Comparison of ENCODE assay signal across 1 cellular context in the genomic region with DNA sequence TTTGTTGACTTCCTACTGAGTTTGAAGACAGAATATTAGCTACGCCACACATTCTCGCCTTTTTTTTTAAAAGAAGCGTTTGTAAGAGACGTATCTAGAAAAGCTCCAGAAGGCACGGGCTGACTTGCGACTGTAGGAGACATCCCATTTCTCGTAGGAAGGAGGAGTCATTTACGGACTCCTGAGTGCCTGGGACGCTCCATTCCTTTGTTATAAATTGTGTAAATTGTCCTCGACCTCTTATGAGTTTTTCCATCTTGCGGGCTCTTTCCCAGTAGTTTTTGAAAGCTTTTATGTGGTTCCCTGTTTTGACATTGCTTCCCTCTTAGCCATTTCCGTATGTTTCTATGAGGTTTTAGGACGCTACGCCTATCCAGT.
TF ChIP-seq lines count a peak whose summit lies in the region.

No MANE protein-coding gene starts in this region.

TF ChIP-seq in GM12878, 131 proteins besides CTCF, POLR2A, EP300 and RAD21:
- TF ChIP-seq PAX8 (IDR thresholded peaks at IDR 0.05) (no peak), MEF2B (IDR thresholded peaks at IDR 0.05; ENCODE audit: partially characterized antibody, poor library complexity, severe bottlenecking) (no peak), EZH2 (IDR thresholded peaks at IDR 0.05; ENCODE audit: borderline replicate concordance, control insufficient read depth, low read depth, low read length) (no peak), CHD1 (IDR thresholded peaks at IDR 0.05; ENCODE audit: low read depth, low read length) (no peak), KDM1A (IDR thresholded peaks at IDR 0.05; ENCODE audit: borderline replicate concordance) (no peak), YBX1 (IDR thresholded peaks at IDR 0.05) (no peak), CBX3 (IDR thresholded peaks at IDR 0.05; ENCODE audit: borderline replicate concordance, low read depth) (no peak), JUND (IDR thresholded peaks at IDR 0.05; ENCODE audit: low read depth, low read length) (no peak), BHLHE40 (IDR thresholded peaks at IDR 0.05; ENCODE audit: borderline replicate concordance in 1 of 2, low read depth in 2 of 2, low read length in 1 of 2) (no peak)
- TF ChIP-seq, protein P1, sequence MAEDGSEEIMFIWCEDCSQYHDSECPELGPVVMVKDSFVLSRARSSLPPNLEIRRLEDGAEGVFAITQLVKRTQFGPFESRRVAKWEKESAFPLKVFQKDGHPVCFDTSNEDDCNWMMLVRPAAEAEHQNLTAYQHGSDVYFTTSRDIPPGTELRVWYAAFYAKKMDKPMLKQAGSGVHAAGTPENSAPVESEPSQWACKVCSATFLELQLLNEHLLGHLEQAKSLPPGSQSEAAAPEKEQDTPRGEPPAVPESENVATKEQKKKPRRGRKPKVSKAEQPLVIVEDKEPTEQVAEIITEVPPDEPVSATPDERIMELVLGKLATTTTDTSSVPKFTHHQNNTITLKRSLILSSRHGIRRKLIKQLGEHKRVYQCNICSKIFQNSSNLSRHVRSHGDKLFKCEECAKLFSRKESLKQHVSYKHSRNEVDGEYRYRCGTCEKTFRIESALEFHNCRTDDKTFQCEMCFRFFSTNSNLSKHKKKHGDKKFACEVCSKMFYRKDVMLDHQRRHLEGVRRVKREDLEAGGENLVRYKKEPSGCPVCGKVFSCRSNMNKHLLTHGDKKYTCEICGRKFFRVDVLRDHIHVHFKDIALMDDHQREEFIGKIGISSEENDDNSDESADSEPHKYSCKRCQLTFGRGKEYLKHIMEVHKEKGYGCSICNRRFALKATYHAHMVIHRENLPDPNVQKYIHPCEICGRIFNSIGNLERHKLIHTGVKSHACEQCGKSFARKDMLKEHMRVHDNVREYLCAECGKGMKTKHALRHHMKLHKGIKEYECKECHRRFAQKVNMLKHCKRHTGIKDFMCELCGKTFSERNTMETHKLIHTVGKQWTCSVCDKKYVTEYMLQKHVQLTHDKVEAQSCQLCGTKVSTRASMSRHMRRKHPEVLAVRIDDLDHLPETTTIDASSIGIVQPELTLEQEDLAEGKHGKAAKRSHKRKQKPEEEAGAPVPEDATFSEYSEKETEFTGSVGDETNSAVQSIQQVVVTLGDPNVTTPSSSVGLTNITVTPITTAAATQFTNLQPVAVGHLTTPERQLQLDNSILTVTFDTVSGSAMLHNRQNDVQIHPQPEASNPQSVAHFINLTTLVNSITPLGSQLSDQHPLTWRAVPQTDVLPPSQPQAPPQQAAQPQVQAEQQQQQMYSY (CRISPR knock-in tag; IDR thresholded peaks at IDR 0.05) = no peak
- TF ChIP-seq, protein P2, sequence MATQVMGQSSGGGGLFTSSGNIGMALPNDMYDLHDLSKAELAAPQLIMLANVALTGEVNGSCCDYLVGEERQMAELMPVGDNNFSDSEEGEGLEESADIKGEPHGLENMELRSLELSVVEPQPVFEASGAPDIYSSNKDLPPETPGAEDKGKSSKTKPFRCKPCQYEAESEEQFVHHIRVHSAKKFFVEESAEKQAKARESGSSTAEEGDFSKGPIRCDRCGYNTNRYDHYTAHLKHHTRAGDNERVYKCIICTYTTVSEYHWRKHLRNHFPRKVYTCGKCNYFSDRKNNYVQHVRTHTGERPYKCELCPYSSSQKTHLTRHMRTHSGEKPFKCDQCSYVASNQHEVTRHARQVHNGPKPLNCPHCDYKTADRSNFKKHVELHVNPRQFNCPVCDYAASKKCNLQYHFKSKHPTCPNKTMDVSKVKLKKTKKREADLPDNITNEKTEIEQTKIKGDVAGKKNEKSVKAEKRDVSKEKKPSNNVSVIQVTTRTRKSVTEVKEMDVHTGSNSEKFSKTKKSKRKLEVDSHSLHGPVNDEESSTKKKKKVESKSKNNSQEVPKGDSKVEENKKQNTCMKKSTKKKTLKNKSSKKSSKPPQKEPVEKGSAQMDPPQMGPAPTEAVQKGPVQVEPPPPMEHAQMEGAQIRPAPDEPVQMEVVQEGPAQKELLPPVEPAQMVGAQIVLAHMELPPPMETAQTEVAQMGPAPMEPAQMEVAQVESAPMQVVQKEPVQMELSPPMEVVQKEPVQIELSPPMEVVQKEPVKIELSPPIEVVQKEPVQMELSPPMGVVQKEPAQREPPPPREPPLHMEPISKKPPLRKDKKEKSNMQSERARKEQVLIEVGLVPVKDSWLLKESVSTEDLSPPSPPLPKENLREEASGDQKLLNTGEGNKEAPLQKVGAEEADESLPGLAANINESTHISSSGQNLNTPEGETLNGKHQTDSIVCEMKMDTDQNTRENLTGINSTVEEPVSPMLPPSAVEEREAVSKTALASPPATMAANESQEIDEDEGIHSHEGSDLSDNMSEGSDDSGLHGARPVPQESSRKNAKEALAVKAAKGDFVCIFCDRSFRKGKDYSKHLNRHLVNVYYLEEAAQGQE (IDR thresholded peaks at IDR 0.05; ENCODE audit: low read depth, low read length) = no peak
- TF ChIP-seq, protein P3, sequence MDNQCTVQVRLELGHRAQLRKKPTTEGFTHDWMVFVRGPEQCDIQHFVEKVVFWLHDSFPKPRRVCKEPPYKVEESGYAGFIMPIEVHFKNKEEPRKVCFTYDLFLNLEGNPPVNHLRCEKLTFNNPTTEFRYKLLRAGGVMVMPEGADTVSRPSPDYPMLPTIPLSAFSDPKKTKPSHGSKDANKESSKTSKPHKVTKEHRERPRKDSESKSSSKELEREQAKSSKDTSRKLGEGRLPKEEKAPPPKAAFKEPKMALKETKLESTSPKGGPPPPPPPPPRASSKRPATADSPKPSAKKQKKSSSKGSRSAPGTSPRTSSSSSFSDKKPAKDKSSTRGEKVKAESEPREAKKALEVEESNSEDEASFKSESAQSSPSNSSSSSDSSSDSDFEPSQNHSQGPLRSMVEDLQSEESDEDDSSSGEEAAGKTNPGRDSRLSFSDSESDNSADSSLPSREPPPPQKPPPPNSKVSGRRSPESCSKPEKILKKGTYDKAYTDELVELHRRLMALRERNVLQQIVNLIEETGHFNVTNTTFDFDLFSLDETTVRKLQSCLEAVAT (IDR thresholded peaks at IDR 0.05) = no peak
